24 cellular contexts compared by ENCODE assay signal in the genomic region with DNA sequence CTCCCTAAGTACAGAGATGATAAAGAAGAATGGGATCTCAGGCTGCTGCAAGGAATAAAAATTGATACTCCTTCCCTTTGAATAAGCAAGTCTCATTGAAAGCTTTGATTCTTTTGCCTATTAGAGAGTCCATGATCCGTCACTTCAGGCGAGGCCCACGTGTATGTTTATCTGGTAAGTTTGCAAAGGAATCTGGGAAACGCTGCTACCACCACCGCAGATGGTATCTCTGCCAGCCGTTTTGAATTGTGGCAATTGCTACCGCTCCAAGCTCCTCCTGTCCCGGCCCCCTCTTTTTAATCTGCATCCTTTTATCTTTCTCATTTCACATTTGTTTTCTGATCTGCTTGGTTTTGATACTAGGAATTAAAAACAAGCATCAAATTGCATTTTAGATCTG. TPM values are rescaled to one million over a fixed set of nuclear protein-coding genes. Genes with fewer than 3 reads are reported as not detected.
"Had no signal": no experiment of that assay in that cellular context is flagged by ENCODE, and none has a peak within 500 bp of the region (broad histone marks: within the 10 kb centered on the region; RNA-seq: fewer than 3 reads in every experiment).

No MANE protein-coding gene starts in this region.

- H3K4me1 ChIP-seq: esophagus squamous epithelium had no signal

- H3K9me3 ChIP-seq: esophagus squamous epithelium, ovary, right lobe of liver, tibial artery had no signal

- H3K36me3 ChIP-seq: esophagus squamous epithelium, ovary, right lobe of liver, tibial artery had no signal

- H3K4me3 Mint-ChIP-seq: effector memory CD8-positive, alpha-beta T cell; immature natural killer cell; memory B cell; natural killer cell; stimulated activated naive CD8-positive, alpha-beta T cell treated with anti-CD3 and anti-CD28 coated beads, Interleukin-15, amount 100 ng/mL, for 72 hours; type B pancreatic cell had no signal

- H3K27ac ChIP-seq: coronary artery, esophagus squamous epithelium, ovary, right lobe of liver had no signal

- H3K27ac Mint-ChIP-seq: effector memory CD8-positive, alpha-beta T cell; immature natural killer cell; memory B cell; natural killer cell; progenitor cell of endocrine pancreas; stimulated activated naive CD8-positive, alpha-beta T cell treated with anti-CD3 and anti-CD28 coated beads, Interleukin-15, amount 100 ng/mL, for 72 hours; type B pancreatic cell had no signal

- H3K4me3 ChIP-seq: coronary artery, esophagus squamous epithelium, lung, ovary, right lobe of liver, tibial artery had no signal

- H3K4me1 Mint-ChIP-seq: immature natural killer cell; memory B cell; natural killer cell; stimulated activated naive CD8-positive, alpha-beta T cell treated with anti-CD3 and anti-CD28 coated beads, Interleukin-15, amount 100 ng/mL, for 72 hours had no signal

- DNase-seq: dermis blood vessel endothelial cell; effector memory CD8-positive, alpha-beta T cell; erythroblast; esophagus squamous epithelium; foreskin melanocyte; glutamatergic neuron; immature natural killer cell; left ventricle myocardium superior; natural killer cell; occipital lobe; ovary; right lobe of liver; small intestine; stimulated activated CD4-positive, alpha-beta T cell treated with anti-CD3 and anti-CD28 coated beads, Interleukin-15, amount 100 ng/mL, for 24 hours; stimulated activated CD4-positive, alpha-beta T cell treated with anti-CD3 and anti-CD28 coated beads, Interleukin-2, amount 100 ng/mL, for 48 hours; stimulated activated naive CD4-positive, alpha-beta T cell; stimulated activated naive CD8-positive, alpha-beta T cell treated with anti-CD3 and anti-CD28 coated beads, Interleukin-15, amount 100 ng/mL, for 72 hours; tibial artery had no signal

- ATAC-seq: effector memory CD8-positive, alpha-beta T cell; left ventricle myocardium superior; natural killer cell; right lobe of liver; stimulated activated naive CD8-positive, alpha-beta T cell treated with anti-CD3 and anti-CD28 coated beads, Interleukin-15, amount 100 ng/mL, for 72 hours had no signal

- H3K36me3 Mint-ChIP-seq: immature natural killer cell, memory B cell, natural killer cell, type B pancreatic cell had no signal

- H3K9me3 Mint-ChIP-seq: type B pancreatic cell had no signal

- H3K27me3 ChIP-seq: esophagus squamous epithelium, ovary, right lobe of liver, tibial artery had no signal

- H3K27me3 Mint-ChIP-seq: effector memory CD8-positive, alpha-beta T cell; stimulated activated naive CD8-positive, alpha-beta T cell treated with anti-CD3 and anti-CD28 coated beads, Interleukin-15, amount 100 ng/mL, for 72 hours had no signal

RNA-seq across cellular contexts. Expression of a gene that starts 42.9 kb away (rescaled TPM):
- polyA plus RNA-seq: immature natural killer cell, keratinocyte had no signal
